ENCODE assay signal across 10 cellular contexts in the genomic region with DNA sequence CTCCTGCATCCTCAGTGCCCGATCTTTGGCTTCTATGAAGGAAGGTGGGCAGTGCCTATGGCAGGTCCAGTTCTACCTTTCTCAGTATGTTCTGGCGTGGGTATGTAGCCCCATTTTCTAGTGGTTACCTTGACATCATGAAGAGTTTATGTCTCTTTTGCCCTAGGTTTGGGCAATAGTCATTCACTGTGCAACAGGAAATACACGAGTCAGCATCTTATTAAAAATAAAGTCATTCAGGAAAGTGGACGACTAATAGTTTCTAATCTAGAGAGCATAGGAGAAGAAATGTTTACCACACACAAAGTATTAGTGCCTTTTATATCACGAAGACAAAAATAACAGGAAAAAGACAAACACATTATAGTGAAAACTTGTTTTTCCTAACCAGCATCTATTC. TPM values are rescaled to one million over a fixed set of nuclear protein-coding genes. Genes with fewer than 3 reads are reported as not detected.
DNase-seq lines count a peak whose midpoint lies in the region; ATAC-seq, FAIRE-seq and TF ChIP-seq lines count a peak whose summit lies in the region.
"Not testable (repeated sequence)": the region's sequence is repeated elsewhere in the genome, so short reads cannot be mapped to it uniquely, and the experiment has no call there.
"Had no signal": no experiment of that assay in that cellular context is flagged by ENCODE, and none has a peak within 500 bp of the region (broad histone marks: within the 10 kb centered on the region; RNA-seq: fewer than 3 reads in every experiment).

No MANE protein-coding gene starts in this region.

- intact Hi-C loops in HepG2 (cut with micrococcal nuclease; ENCODE audit: unreplicated experiment); spleen (cut with DNase I; ENCODE audit: low total_unique reads): not testable (repeated sequence)

- H2BK120ac ChIP-seq in H1 (replicated peaks; ENCODE audit: low read depth, low read length): not testable (repeated sequence)

- not testable (repeated sequence) for H3K23me2 ChIP-seq in H1 (ENCODE audit: low read depth, low read length)

- ATAC-seq in activated CD8-positive, alpha-beta memory T cell treated with anti-CD3 and anti-CD28 coated beads, Interleukin-2, amount 10 ng/mL, durations not matched to agents 7 days and 5 days; HepG2: not testable (repeated sequence)

- in situ Hi-C loops in HepG2 (cut with HindIII; ENCODE audit: extremely low pct_ligation_motif_present, low pct_unique_long_range_greater_than_20kb): loop anchor here (5.0 kb wide), 1 partner anchor 108 kb away; no protein-coding TSS in a partner anchor

- H3K79me1 ChIP-seq in H1 (ENCODE audit: low read depth, low read length): not testable (repeated sequence)

- peaks cover 59 to 95% (median 91%) of the 10 kb centered on the region in 10 experiments for H3K4me1 ChIP-seq in BLaER1 treated with 17β-estradiol and CSF1 and Interleukin-3, amounts not matched to agents 10 nM and 100 nM
- H3K4me1 ChIP-seq in H1 (replicated peaks in 1 of 4; ENCODE audit: control insufficient read depth in 3 of 4, insufficient read depth in 4 of 4, low read length in 3 of 4): not testable (repeated sequence)
- H3K4me1 ChIP-seq in HepG2 (ENCODE audit: insufficient read depth, low read length) (peaks cover 15% of the 10 kb centered on the region), spleen (peaks cover 0 to 80% (median 39%) of the 10 kb centered on the region in 6 donors)

- H3K9me3 Mint-ChIP-seq in activated CD8-positive, alpha-beta memory T cell treated with anti-CD3 and anti-CD28 coated beads, Interleukin-2, amount 10 ng/mL, durations not matched to agents 7 days and 5 days (ENCODE audit: low read depth): not testable (repeated sequence)

- not testable (repeated sequence) for H3K23ac ChIP-seq in H1 (ENCODE audit: insufficient read length)

- H3K79me2 ChIP-seq in H1 (ENCODE audit: control insufficient read depth in 1 of 2, insufficient read depth in 2 of 2, low read length in 2 of 2); HepG2 (ENCODE audit: insufficient read depth, low read length): not testable (repeated sequence)

- H3K4ac ChIP-seq in H1 (replicated peaks; ENCODE audit: insufficient read length, low read depth, low read length): not testable (repeated sequence)

- TF ChIP-seq CTCF in HL-60 (IDR thresholded peaks at IDR 0.05; ENCODE audit: insufficient read depth, low read length); NB4 (IDR thresholded peaks at IDR 0.05; ENCODE audit: low read depth, low read length); H1 (IDR thresholded peaks at IDR 0.05; ENCODE audit: control extremely low read depth in 1 of 3, insufficient read depth in 1 of 3, low read depth in 1 of 3, low read length in 3 of 3); HepG2 (CRISPR knock-in tag; IDR thresholded peaks at IDR 0.05); spleen (IDR thresholded peaks at IDR 0.05 in 8 of 11, conservative IDR thresholded peaks at IDR 0.05 in 3 of 11): not testable (repeated sequence)

- H4K91ac ChIP-seq in H1 (replicated peaks; ENCODE audit: insufficient read length, low read length): not testable (repeated sequence)

- not testable (repeated sequence) for TF ChIP-seq POLR2A in NB4 (IDR thresholded peaks at IDR 0.05; ENCODE audit: extremely low read depth, insufficient read length); H1 (IDR thresholded peaks at IDR 0.05; ENCODE audit: control extremely low read depth in 1 of 2, low read depth in 2 of 2, low read length in 2 of 2); HepG2 (IDR thresholded peaks at IDR 0.05; ENCODE audit: insufficient read depth in 1 of 2, low read depth in 2 of 2, low read length in 2 of 2); spleen (IDR thresholded peaks at IDR 0.05)

- H3K14ac ChIP-seq in H1 (ENCODE audit: insufficient read length): not testable (repeated sequence)

- not testable (repeated sequence) for FAIRE-seq in H1 (lab: Jason Lieb, UNC); HepG2 (lab: Jason Lieb, UNC)

- WGBS in H1 (ENCODE audit: extremely low coverage in 1 of 2, insufficient coverage in 1 of 2, insufficient read length in 1 of 2, insufficient replicate concordance in 2 of 2, low coverage in 1 of 2, low lambda C conversion rate in 2 of 2, missing lambda C conversion rate in 1 of 2), 2 experiments: 87% methylated on average over 5 of the region's 5 CpGs; no CpG with 5 or more reads in 1 of the 2 experiments
- WGBS in HepG2 (ENCODE audit: low lambda C conversion rate): 22% methylated on average over 5 of the region's 5 CpGs
- 40 to 60% (median 47%) methylated on average over 5 of the region's 5 CpGs for WGBS in spleen, 5 donors

- not testable (repeated sequence) for H3K4me3 Mint-ChIP-seq in activated CD8-positive, alpha-beta memory T cell treated with anti-CD3 and anti-CD28 coated beads, Interleukin-2, amount 10 ng/mL, durations not matched to agents 7 days and 5 days

- H3K56ac ChIP-seq in H1 (replicated peaks; ENCODE audit: insufficient read length, low read depth, low read length): not testable (repeated sequence)

- H3K36me3 ChIP-seq in BLaER1 treated with 17β-estradiol and CSF1 and Interleukin-3, amounts not matched to agents 10 nM and 100 nM: peaks cover 0 to 19% (median 9%) of the 10 kb centered on the region in 11 experiments; a peak in 12 of 22 replicates
- H3K36me3 ChIP-seq in H1 (ENCODE audit: control insufficient read depth in 2 of 4, insufficient read depth in 4 of 4, low read length in 3 of 4); HepG2 (replicated peaks in 1 of 2; ENCODE audit: control insufficient read depth in 1 of 2, insufficient read depth in 2 of 2, low read length in 2 of 2); spleen: not testable (repeated sequence)

- POLR2A ChIA-PET in H1 (lab: Charles Lee; ENCODE audit: partially characterized antibody); HepG2 (lab: Yijun Ruan, JAX): not testable (repeated sequence)

- TF ChIP-seq RAD21 in H1 (IDR thresholded peaks at IDR 0.05 in 1 of 2, conservative IDR thresholded peaks at IDR 0.05 in 1 of 2; ENCODE audit: low read depth in 2 of 2, low read length in 2 of 2); HepG2 (CRISPR knock-in tag; IDR thresholded peaks at IDR 0.05): not testable (repeated sequence)

- not testable (repeated sequence) for H3K9me3 ChIP-seq in BLaER1 treated with 17β-estradiol and CSF1 and Interleukin-3, amounts not matched to agents 10 nM and 100 nM (replicated peaks in 1 of 11); H1 (ENCODE audit: insufficient read depth in 2 of 2, low read depth in 1 of 2, low read length in 1 of 2); HepG2 (ENCODE audit: low read length); spleen

- not testable (repeated sequence) for H2BK5ac ChIP-seq in H1 (ENCODE audit: low read depth, low read length)

- H3K36me3 Mint-ChIP-seq in activated CD8-positive, alpha-beta memory T cell treated with anti-CD3 and anti-CD28 coated beads, Interleukin-2, amount 10 ng/mL, durations not matched to agents 7 days and 5 days: not testable (repeated sequence)

- not testable (repeated sequence) for H3K27me3 ChIP-seq in BLaER1 treated with 17β-estradiol and CSF1 and Interleukin-3, amounts not matched to agents 10 nM and 100 nM; HL-60 (ENCODE audit: insufficient read depth, poor library complexity, severe bottlenecking); H1 (replicated peaks in 1 of 4; ENCODE audit: control insufficient read depth in 3 of 4, extremely low read depth in 1 of 4, insufficient read depth in 3 of 4, low read length in 3 of 4)
- H3K27me3 ChIP-seq in HepG2 (ENCODE audit: control insufficient read depth in 1 of 2, insufficient read depth in 2 of 2, low read length in 2 of 2) (peaks cover 7 to 22% of the 10 kb centered on the region in 2 experiments; a peak in 3 of 5 replicates), spleen (replicated peaks in 1 of 7) (peaks cover 0 to 18% (median 4%) of the 10 kb centered on the region in 7 donors)

- not testable (repeated sequence) for H4K5ac ChIP-seq in H1 (ENCODE audit: insufficient read length, low read depth, low read length)

- not testable (repeated sequence) for DNase-seq in HL-60 (ENCODE audit: low read depth in 1 of 2, low spot score in 1 of 2); activated CD8-positive, alpha-beta memory T cell treated with anti-CD3 and anti-CD28 coated beads, Interleukin-2, amount 10 ng/mL, durations not matched to agents 7 days and 5 days; H1 (ENCODE audit: low read depth in 1 of 2, low spot score in 2 of 2); HepG2 (ENCODE audit: low spot score); spleen
- DNase-seq in NB4 (ENCODE audit: low read depth): peak; percentile 45

- H2BK15ac ChIP-seq in H1 (ENCODE audit: low read length): not testable (repeated sequence)

- H4K20me1 ChIP-seq in BLaER1 treated with 17β-estradiol and CSF1 and Interleukin-3, amounts not matched to agents 10 nM and 100 nM; H1 (replicated peaks in 1 of 2; ENCODE audit: control insufficient read depth in 1 of 2, insufficient read depth in 2 of 2, low read length in 2 of 2); HepG2 (ENCODE audit: insufficient read depth, low read length): not testable (repeated sequence)

- peaks cover 85% of the 10 kb centered on the region for H3K4me1 Mint-ChIP-seq in activated CD8-positive, alpha-beta memory T cell treated with anti-CD3 and anti-CD28 coated beads, Interleukin-2, amount 10 ng/mL, durations not matched to agents 7 days and 5 days

- H3K27ac ChIP-seq in BLaER1 treated with 17β-estradiol and CSF1 and Interleukin-3, amounts not matched to agents 10 nM and 100 nM: peak overlapping the region; percentile 90 to 99 (median 94)
- H3K27ac ChIP-seq in HL-60 (replicated peaks): peak overlapping the region; percentile 76
- H3K27ac ChIP-seq in H1 (ENCODE audit: low read depth, low read length); HepG2 (ENCODE audit: extremely low read length, insufficient read depth, low read length): not testable (repeated sequence)
- H3K27ac ChIP-seq in spleen: peak overlapping the region in 5 of 8 donors; percentile 23 to 91 (median 76)

- not testable (repeated sequence) for H3K18ac ChIP-seq in H1 (ENCODE audit: extremely low read depth, low read length)

- H3K9ac ChIP-seq in BLaER1 treated with 17β-estradiol and CSF1 and Interleukin-3, amounts not matched to agents 10 nM and 100 nM: peak overlapping the region; percentile 57 to 85 (median 80); a peak in 21 of 22 replicates
- H3K9ac ChIP-seq in H1 (replicated peaks in 1 of 4; ENCODE audit: extremely low read depth in 1 of 4, low read depth in 3 of 4, low read length in 3 of 4); HepG2 (ENCODE audit: insufficient read depth, low read depth, low read length): not testable (repeated sequence)

- not testable (repeated sequence) for H2AK5ac ChIP-seq in H1 (ENCODE audit: low read depth, low read length)

- H2BK20ac ChIP-seq in H1 (ENCODE audit: low read length): not testable (repeated sequence)

- not testable (repeated sequence) for H2BK12ac ChIP-seq in H1 (ENCODE audit: low read depth, low read length)

- not testable (repeated sequence) for H2AFZ ChIP-seq in H1 (ENCODE audit: low read length); HepG2 (ENCODE audit: low read length)

- not testable (repeated sequence) for H3K27me3 Mint-ChIP-seq in activated CD8-positive, alpha-beta memory T cell treated with anti-CD3 and anti-CD28 coated beads, Interleukin-2, amount 10 ng/mL, durations not matched to agents 7 days and 5 days

- H3K4me2 ChIP-seq in BLaER1 treated with 17β-estradiol and CSF1 and Interleukin-3, amounts not matched to agents 10 nM and 100 nM: peak overlapping the region; percentile 46 to 96 (median 83)
- H3K4me2 ChIP-seq in H1 (ENCODE audit: insufficient read depth in 1 of 2, low read depth in 2 of 2, low read length in 2 of 2); HepG2 (ENCODE audit: low read depth, low read length): not testable (repeated sequence)

- BruUV-seq in HepG2 (replicated peaks; lab: Mats Ljungman, UMichigan): not testable (repeated sequence)

- not testable (repeated sequence) for H3K4me3 ChIP-seq in BLaER1 treated with 17β-estradiol and CSF1 and Interleukin-3, amounts not matched to agents 10 nM and 100 nM; HL-60 (replicated peaks; ENCODE audit: insufficient read depth, low read length); NB4 (ENCODE audit: low read depth, low read length); H1 (ENCODE audit: extremely low read depth in 1 of 4, insufficient read depth in 2 of 4, low read depth in 3 of 4, low read length in 4 of 4); HepG2 (replicated peaks in 1 of 3; ENCODE audit: insufficient read depth in 1 of 3, low read depth in 2 of 3, low read length in 3 of 3)
- H3K4me3 ChIP-seq in spleen: peak overlapping the region in 1 of 8 donors; percentile 30

- not testable (repeated sequence) for TF ChIP-seq EP300 in H1 (IDR thresholded peaks at IDR 0.05; ENCODE audit: borderline replicate concordance in 1 of 2, low read depth in 2 of 2, low read length in 2 of 2); HepG2 (IDR thresholded peaks at IDR 0.05; ENCODE audit: low read depth in 2 of 2, low read length in 2 of 2); HepG2 (CRISPR knock-in tag; IDR thresholded peaks at IDR 0.05; ENCODE audit: borderline replicate concordance)

- not testable (repeated sequence) for H4K8ac ChIP-seq in H1 (ENCODE audit: extremely low read depth, insufficient read depth, low read length)

- CTCF ChIA-PET in activated CD8-positive, alpha-beta memory T cell treated with anti-CD3 and anti-CD28 coated beads, Interleukin-2, amount 10 ng/mL, durations not matched to agents 7 days and 5 days (lab: Charles Lee); H1 (lab: Charles Lee; ENCODE audit: partially characterized antibody); HepG2 (lab: Yijun Ruan, JAX; ENCODE audit: low intra/inter-chr PET ratio, low total read pairs): not testable (repeated sequence)

- H3K27ac Mint-ChIP-seq in activated CD8-positive, alpha-beta memory T cell treated with anti-CD3 and anti-CD28 coated beads, Interleukin-2, amount 10 ng/mL, durations not matched to agents 7 days and 5 days: peak overlapping the region; percentile 81

RNA-seq across cellular contexts. Expression of a gene that starts 6.5 kb away (rescaled TPM):
- total RNA-seq in activated CD8-positive, alpha-beta memory T cell treated with anti-CD3 and anti-CD28 coated beads, Interleukin-2, amount 10 ng/mL, durations not matched to agents 7 days and 5 days: 10 to 100 TPM; 10.5 to 35.6 TPM
- total RNA-seq in H1 (2021; fragmentation: NEBNext Ultra II Directional; extraction: Animal tissue kit (Norgen Biotek cat#: 25700)): not detected in 2 replicates
- 0.11 TPM in 1 of 2 replicates, not detected in the other for polyA plus RNA-seq in H1 (2011; rRNA removed)
- polyA plus RNA-seq in H1 (2011; cell fraction: cytosol; rRNA removed): 0.28 TPM
- 0.29 TPM for polyA plus RNA-seq in H1 (2011; cell fraction: nucleus; rRNA removed)
- 0.38 to 0.42 TPM in 2 of 4 replicates, not detected in the others for polyA plus RNA-seq in H1 (2012, experiment 1 of 2)
- not detected for polyA plus RNA-seq in H1 (2012, experiment 2 of 2)
- 0.18 TPM for polyA plus RNA-seq in H1 (2013, experiment 1 of 2)
- 0.13 TPM for polyA plus RNA-seq in H1 (2013, experiment 2 of 2)
- not detected in 2 replicates for polyA minus RNA-seq in H1 (2011; rRNA and poly(A)+ RNA removed)
- polyA minus RNA-seq in H1 (2011; cell fraction: cytosol; rRNA and poly(A)+ RNA removed): not detected
- not detected for polyA minus RNA-seq in H1 (2011; cell fraction: nucleus; rRNA and poly(A)+ RNA removed)
- not detected in 2 replicates for total RNA-seq in HepG2 (2016; rRNA removed; fragmentation: Illumina TruSeq; extraction: Trizol)
- total RNA-seq in HepG2 (2016; cell fraction: cytosol; rRNA removed; fragmentation: Illumina TruSeq; extraction: Trizol; ENCODE audit: low read depth): not detected in 2 replicates
- not detected in 2 replicates for total RNA-seq in HepG2 (2016; cell fraction: insoluble cytoplasmic fraction; rRNA removed; fragmentation: Illumina TruSeq; extraction: Trizol)
- not detected in 2 replicates for total RNA-seq in HepG2 (2016; cell fraction: membrane; rRNA removed; fragmentation: Illumina TruSeq; extraction: Trizol)
- total RNA-seq in HepG2 (2016; cell fraction: nucleus; rRNA removed; fragmentation: Illumina TruSeq; extraction: Trizol): not detected in 2 replicates
- polyA plus RNA-seq in HepG2 (2011; rRNA removed): not detected in 2 replicates
- not detected in 2 replicates for polyA plus RNA-seq in HepG2 (2011; cell fraction: cytosol; rRNA removed)
- not detected in 2 replicates for polyA plus RNA-seq in HepG2 (2011; cell fraction: nucleus; rRNA removed)
- not detected in 2 replicates for polyA plus RNA-seq in HepG2 (2012)
- not detected in 2 replicates for polyA plus RNA-seq in HepG2 (2016; cell fraction: cytosol; fragmentation: Illumina TruSeq; extraction: Trizol; ENCODE audit: low read depth)
- not detected in 2 replicates for polyA plus RNA-seq in HepG2 (2016; cell fraction: insoluble cytoplasmic fraction; fragmentation: Illumina TruSeq; extraction: Trizol; ENCODE audit: low read depth)
- polyA plus RNA-seq in HepG2 (2016; cell fraction: membrane; fragmentation: Illumina TruSeq; extraction: Trizol; ENCODE audit: low read depth): not detected in 2 replicates
- polyA plus RNA-seq in HepG2 (2016; cell fraction: nucleus; fragmentation: Illumina TruSeq; extraction: Trizol; ENCODE audit: insufficient read depth, low read depth): not detected in 2 replicates
- 0.70 TPM in 1 of 2 replicates, not detected in the other for polyA minus RNA-seq in HepG2 (2011; rRNA and poly(A)+ RNA removed; ENCODE audit: low replicate concordance)
- polyA minus RNA-seq in HepG2 (2011; cell fraction: cytosol; rRNA and poly(A)+ RNA removed): not detected in 2 replicates
- not detected in 2 replicates for polyA minus RNA-seq in HepG2 (2011; cell fraction: nucleus; rRNA and poly(A)+ RNA removed)
- 1 to 10 TPM in 5 of 7 donors, under 1 TPM in 1, not detected in 1; 0.51 to 8.2 (median 3.7) TPM for total RNA-seq in spleen
- 1 to 10 TPM in 2 of 3 donors, under 1 TPM in 1; 0.93 to 2.0 (median 1.1) TPM for polyA plus RNA-seq in spleen
- total RNA-seq: A172, Calu3, G401 had no signal

RNA-seq across cellular contexts. Expression of a gene that starts 13.6 kb away (rescaled TPM):
- 1 to 10 TPM; 5.8 to 9.9 TPM for total RNA-seq in activated CD8-positive, alpha-beta memory T cell treated with anti-CD3 and anti-CD28 coated beads, Interleukin-2, amount 10 ng/mL, durations not matched to agents 7 days and 5 days
- total RNA-seq in H1 (2021; fragmentation: NEBNext Ultra II Directional; extraction: Animal tissue kit (Norgen Biotek cat#: 25700)): 3.9 and 6.2 TPM in 2 replicates
- polyA plus RNA-seq in H1 (2011; rRNA removed): 0.54 and 0.74 TPM in 2 replicates
- 0.84 TPM for polyA plus RNA-seq in H1 (2011; cell fraction: cytosol; rRNA removed)
- polyA plus RNA-seq in H1 (2011; cell fraction: nucleus; rRNA removed): 4.2 TPM
- 2.4 to 3.9 TPM (median 3.3 TPM) in 4 replicates for polyA plus RNA-seq in H1 (2012, experiment 1 of 2)
- polyA plus RNA-seq in H1 (2012, experiment 2 of 2): not detected
- polyA plus RNA-seq in H1 (2013, experiment 1 of 2): 0.79 TPM
- 0.85 TPM for polyA plus RNA-seq in H1 (2013, experiment 2 of 2)
- polyA minus RNA-seq in H1 (2011; rRNA and poly(A)+ RNA removed): 1.3 TPM in 1 of 2 replicates, not detected in the other
- polyA minus RNA-seq in H1 (2011; cell fraction: cytosol; rRNA and poly(A)+ RNA removed): not detected
- 1.4 TPM for polyA minus RNA-seq in H1 (2011; cell fraction: nucleus; rRNA and poly(A)+ RNA removed)
- total RNA-seq in HepG2 (2016; rRNA removed; fragmentation: Illumina TruSeq; extraction: Trizol): 1.8 TPM in 1 of 2 replicates, not detected in the other
- 1.4 TPM in 1 of 2 replicates, not detected in the other for total RNA-seq in HepG2 (2016; cell fraction: cytosol; rRNA removed; fragmentation: Illumina TruSeq; extraction: Trizol; ENCODE audit: low read depth)
- total RNA-seq in HepG2 (2016; cell fraction: insoluble cytoplasmic fraction; rRNA removed; fragmentation: Illumina TruSeq; extraction: Trizol): 1.8 TPM in 1 of 2 replicates, not detected in the other
- 0.74 and 1.3 TPM in 2 replicates for total RNA-seq in HepG2 (2016; cell fraction: membrane; rRNA removed; fragmentation: Illumina TruSeq; extraction: Trizol)
- 5.9 and 6.1 TPM in 2 replicates for total RNA-seq in HepG2 (2016; cell fraction: nucleus; rRNA removed; fragmentation: Illumina TruSeq; extraction: Trizol)
- 1.1 and 2.1 TPM in 2 replicates for polyA plus RNA-seq in HepG2 (2011; rRNA removed)
- polyA plus RNA-seq in HepG2 (2011; cell fraction: cytosol; rRNA removed): 0.46 and 0.52 TPM in 2 replicates
- 12.8 and 13.4 TPM in 2 replicates for polyA plus RNA-seq in HepG2 (2011; cell fraction: nucleus; rRNA removed)
- 2.5 and 2.6 TPM in 2 replicates for polyA plus RNA-seq in HepG2 (2012)
- not detected in 2 replicates for polyA plus RNA-seq in HepG2 (2016; cell fraction: cytosol; fragmentation: Illumina TruSeq; extraction: Trizol; ENCODE audit: low read depth)
- 0.50 TPM in 1 of 2 replicates, not detected in the other for polyA plus RNA-seq in HepG2 (2016; cell fraction: insoluble cytoplasmic fraction; fragmentation: Illumina TruSeq; extraction: Trizol; ENCODE audit: low read depth)
- polyA plus RNA-seq in HepG2 (2016; cell fraction: membrane; fragmentation: Illumina TruSeq; extraction: Trizol; ENCODE audit: low read depth): not detected in 2 replicates
- 12.6 and 14.8 TPM in 2 replicates for polyA plus RNA-seq in HepG2 (2016; cell fraction: nucleus; fragmentation: Illumina TruSeq; extraction: Trizol; ENCODE audit: insufficient read depth, low read depth)
- polyA minus RNA-seq in HepG2 (2011; rRNA and poly(A)+ RNA removed; ENCODE audit: low replicate concordance): 0.42 and 1.9 TPM in 2 replicates
- not detected in 2 replicates for polyA minus RNA-seq in HepG2 (2011; cell fraction: cytosol; rRNA and poly(A)+ RNA removed)
- 3.9 and 5.9 TPM in 2 replicates for polyA minus RNA-seq in HepG2 (2011; cell fraction: nucleus; rRNA and poly(A)+ RNA removed)
- total RNA-seq in spleen: 10 to 100 TPM in 4 of 7 donors, 1 to 10 TPM in 2, not detected in 1; 4.3 to 13.5 (median 11.3) TPM
- 1 to 10 TPM; 1.3 to 4.3 (median 3.3) TPM for polyA plus RNA-seq in spleen
- total RNA-seq: G401 had no signal

RNA-seq across cellular contexts. Expression of a gene that starts 20.9 kb away (rescaled TPM):
- 10 to 100 TPM; 22.8 to 56.5 TPM for total RNA-seq in activated CD8-positive, alpha-beta memory T cell treated with anti-CD3 and anti-CD28 coated beads, Interleukin-2, amount 10 ng/mL, durations not matched to agents 7 days and 5 days
- not detected in 2 replicates for total RNA-seq in H1 (2021; fragmentation: NEBNext Ultra II Directional; extraction: Animal tissue kit (Norgen Biotek cat#: 25700))
- polyA plus RNA-seq in H1 (2011; rRNA removed) (not detected in 2 replicates), HepG2 (2011; rRNA removed) (not detected in 2 replicates), spleen (1 to 10 TPM; 2.3 to 8.5 (median 3.5) TPM)
- polyA plus RNA-seq in H1 (2011; cell fraction: cytosol; rRNA removed): not detected
- polyA plus RNA-seq in H1 (2011; cell fraction: nucleus; rRNA removed): not detected
- polyA plus RNA-seq in H1 (2012, experiment 1 of 2): not detected in 4 replicates
- polyA plus RNA-seq in H1 (2012, experiment 2 of 2): not detected
- not detected for polyA plus RNA-seq in H1 (2013, experiment 1 of 2)
- not detected for polyA plus RNA-seq in H1 (2013, experiment 2 of 2)
- not detected in 2 replicates for polyA minus RNA-seq in H1 (2011; rRNA and poly(A)+ RNA removed)
- polyA minus RNA-seq in H1 (2011; cell fraction: cytosol; rRNA and poly(A)+ RNA removed): not detected
- not detected for polyA minus RNA-seq in H1 (2011; cell fraction: nucleus; rRNA and poly(A)+ RNA removed)
- total RNA-seq in HepG2 (2016; rRNA removed; fragmentation: Illumina TruSeq; extraction: Trizol) (not detected in 2 replicates), spleen (10 to 100 TPM in 3 of 7 donors, 1 to 10 TPM in 3, not detected in 1; 6.4 to 22.2 (median 14.9) TPM)
- not detected in 2 replicates for total RNA-seq in HepG2 (2016; cell fraction: cytosol; rRNA removed; fragmentation: Illumina TruSeq; extraction: Trizol; ENCODE audit: low read depth)
- not detected in 2 replicates for total RNA-seq in HepG2 (2016; cell fraction: insoluble cytoplasmic fraction; rRNA removed; fragmentation: Illumina TruSeq; extraction: Trizol)
- not detected in 2 replicates for total RNA-seq in HepG2 (2016; cell fraction: membrane; rRNA removed; fragmentation: Illumina TruSeq; extraction: Trizol)
- not detected in 2 replicates for total RNA-seq in HepG2 (2016; cell fraction: nucleus; rRNA removed; fragmentation: Illumina TruSeq; extraction: Trizol)
- not detected in 2 replicates for polyA plus RNA-seq in HepG2 (2011; cell fraction: cytosol; rRNA removed)
- not detected in 2 replicates for polyA plus RNA-seq in HepG2 (2011; cell fraction: nucleus; rRNA removed)
- polyA plus RNA-seq in HepG2 (2012): not detected in 2 replicates
- polyA plus RNA-seq in HepG2 (2016; cell fraction: cytosol; fragmentation: Illumina TruSeq; extraction: Trizol; ENCODE audit: low read depth): not detected in 2 replicates
- not detected in 2 replicates for polyA plus RNA-seq in HepG2 (2016; cell fraction: insoluble cytoplasmic fraction; fragmentation: Illumina TruSeq; extraction: Trizol; ENCODE audit: low read depth)
- polyA plus RNA-seq in HepG2 (2016; cell fraction: membrane; fragmentation: Illumina TruSeq; extraction: Trizol; ENCODE audit: low read depth): not detected in 2 replicates
- polyA plus RNA-seq in HepG2 (2016; cell fraction: nucleus; fragmentation: Illumina TruSeq; extraction: Trizol; ENCODE audit: insufficient read depth, low read depth): not detected in 2 replicates
- not detected in 2 replicates for polyA minus RNA-seq in HepG2 (2011; rRNA and poly(A)+ RNA removed; ENCODE audit: low replicate concordance)
- polyA minus RNA-seq in HepG2 (2011; cell fraction: cytosol; rRNA and poly(A)+ RNA removed): not detected in 2 replicates
- not detected in 2 replicates for polyA minus RNA-seq in HepG2 (2011; cell fraction: nucleus; rRNA and poly(A)+ RNA removed)
- total RNA-seq: A172, Calu3, G401 had no signal
